In the genomic region with DNA sequence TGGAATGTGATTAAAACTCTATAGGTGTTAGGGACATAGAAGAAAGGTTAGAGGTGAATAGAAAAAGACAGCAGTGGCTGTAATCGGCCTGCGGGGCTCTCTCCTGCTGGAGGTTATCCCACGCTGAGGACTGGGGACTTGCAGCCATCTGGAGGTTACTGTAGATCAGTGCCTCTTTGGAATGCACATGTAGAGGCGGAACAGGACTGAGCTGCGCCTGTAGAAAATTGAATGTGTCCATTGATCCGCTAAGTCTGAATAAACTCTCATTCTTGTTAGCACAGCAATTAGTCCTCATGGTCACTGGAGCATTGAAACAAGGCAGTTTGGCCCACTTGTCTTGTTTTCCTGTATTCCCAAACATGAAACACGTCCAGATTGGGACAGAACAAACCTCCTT, we compare ENCODE assay signal across 1 cellular context.
TF ChIP-seq lines count a peak whose summit lies in the region.

No MANE protein-coding gene starts in this region.

TF ChIP-seq in GM23338, 12 proteins besides CTCF, POLR2A, EP300 and RAD21:
- no peak for TF ChIP-seq ZNF462 (CRISPR knock-in tag; IDR thresholded peaks at IDR 0.05)
